ENCODE assay signal across 8 cellular contexts in genomic region chr7:108016841-108017775, GRCh38. TPM values are rescaled to one million over a fixed set of nuclear protein-coding genes. Genes with fewer than 3 reads are reported as not detected.
DNase-seq lines count a peak whose midpoint lies in the region; ATAC-seq and TF ChIP-seq lines count a peak whose summit lies in the region.

No MANE protein-coding gene starts in this region.

- no peak overlapping the region for H3K4me3 Mint-ChIP-seq in CD8-positive, alpha-beta T cell
- H3K4me3 Mint-ChIP-seq in effector memory CD8-positive, alpha-beta T cell: no peak overlapping the region

- peak; percentile 40 for TF ChIP-seq CTCF in AG04449 (IDR thresholded peaks at IDR 0.05; ENCODE audit: insufficient read depth, low read length, missing control alignments)
- TF ChIP-seq CTCF in GM12873 (IDR thresholded peaks at IDR 0.05; ENCODE audit: insufficient read depth, low read depth, low read length, missing control alignments): peak; percentile 41
- TF ChIP-seq CTCF in epithelial cell of esophagus (IDR thresholded peaks at IDR 0.05; ENCODE audit: insufficient read depth, low read depth, low read length, missing control alignments): peak; percentile 71
- no peak for TF ChIP-seq CTCF in CD8-positive, alpha-beta T cell (IDR thresholded peaks at IDR 0.05)

- no peaks in the 10 kb centered on the region for H3K27me3 ChIP-seq in CD8-positive, alpha-beta T cell (ENCODE audit: insufficient read depth, low read length)

- H3K36me3 ChIP-seq in CD8-positive, alpha-beta T cell (ENCODE audit: insufficient read depth, low read length): no peaks in the 10 kb centered on the region

- CTCF ChIA-PET in AG04449 (lab: Yijun Ruan, JAX): interaction anchor here (0.7 to 5.6 kb wide), 15 partner anchors 9 to 129 kb away, joined by 3 to 32 read pairs (median 4); partner anchors contain the start of gene LAMB1
- CTCF ChIA-PET in CD8-positive, alpha-beta T cell (lab: Charles Lee): no interaction called here

- H3K9me3 ChIP-seq in CD8-positive, alpha-beta T cell (ENCODE audit: low read length): no peaks in the 10 kb centered on the region

- ATAC-seq in sciatic nerve: peak; percentile 78
- no peak for ATAC-seq in CD8-positive, alpha-beta T cell
- no peak for ATAC-seq in effector memory CD8-positive, alpha-beta T cell (replicated peaks)

- intact Hi-C loops in sciatic nerve (cut with DNase I): no loop called here
- intact Hi-C loops in CD8-positive, alpha-beta T cell (cut with DNase I, micrococcal nuclease): no loop called here

- H3K4me1 ChIP-seq in CD8-positive, alpha-beta T cell (ENCODE audit: insufficient read depth, low read length): no peaks in the 10 kb centered on the region

- POLR2A ChIA-PET in AG04449 (lab: Yijun Ruan, JAX): interaction anchor here (1.3 to 2.4 kb wide), 2 partner anchors 22 to 62 kb away, joined by 4 to 5 read pairs; no protein-coding TSS in a partner anchor
- POLR2A ChIA-PET in CD8-positive, alpha-beta T cell (lab: Charles Lee): no interaction called here

- no peaks in the 10 kb centered on the region for H3K9me3 Mint-ChIP-seq in CD8-positive, alpha-beta T cell
- no peaks in the 10 kb centered on the region for H3K9me3 Mint-ChIP-seq in effector memory CD8-positive, alpha-beta T cell

- H3K4me3 ChIP-seq in AG04449 (ENCODE audit: low read depth, low read length) (no peak overlapping the region), epithelial cell of esophagus (ENCODE audit: low read length) (no peak overlapping the region)
- no peak overlapping the region for H3K4me3 ChIP-seq in CD8-positive, alpha-beta T cell (ENCODE audit: low read depth, low read length)

- DNase-seq in AG04449 (ENCODE audit: low read depth, low spot score) (no peak), NCI-H460 (ENCODE audit: extremely low read depth, low read depth) (peak; percentile 54), epithelial cell of esophagus (ENCODE audit: low read depth) (peak; percentile 89), sciatic nerve (ENCODE audit: low spot score) (no peak), COLO829 (ENCODE audit: low spot score) (no peak)
- no peak for DNase-seq in CD8-positive, alpha-beta T cell
- no peak for DNase-seq in effector memory CD8-positive, alpha-beta T cell

- H3K36me3 Mint-ChIP-seq in CD8-positive, alpha-beta T cell: no peaks in the 10 kb centered on the region
- no peaks in the 10 kb centered on the region for H3K36me3 Mint-ChIP-seq in effector memory CD8-positive, alpha-beta T cell (ENCODE audit: insufficient read depth)

- H3K27ac ChIP-seq in CD8-positive, alpha-beta T cell (ENCODE audit: low read depth, low read length): no peak overlapping the region

- H3K27ac Mint-ChIP-seq in CD8-positive, alpha-beta T cell: no peak overlapping the region
- H3K27ac Mint-ChIP-seq in effector memory CD8-positive, alpha-beta T cell: no peak overlapping the region

- peaks cover 4% of the 10 kb centered on the region for H3K27me3 Mint-ChIP-seq in CD8-positive, alpha-beta T cell (ENCODE audit: low read depth)
- peaks cover 33 to 53% of the 10 kb centered on the region in 2 donors for H3K27me3 Mint-ChIP-seq in effector memory CD8-positive, alpha-beta T cell

- no peaks in the 10 kb centered on the region for H3K4me1 Mint-ChIP-seq in CD8-positive, alpha-beta T cell (ENCODE audit: low read depth)
- H3K4me1 Mint-ChIP-seq in effector memory CD8-positive, alpha-beta T cell (ENCODE audit: low read depth in 2 of 2): no peaks in the 10 kb centered on the region

RNA-seq across cellular contexts. Expression of gene LAMB1, which starts 14.1 kb away (rescaled TPM):
- total RNA-seq in NCI-H460 (2014; rRNA removed; shearing (Covaris generic)): 144 and 146 TPM in 2 replicates
- polyA plus RNA-seq in NCI-H460 (2014; cell fraction: nucleus; rRNA removed): 96.9 and 160 TPM in 2 replicates
- 303 TPM for total RNA-seq in sciatic nerve
- not detected for total RNA-seq in CD8-positive, alpha-beta T cell

Comparison
In these comparisons a context has a peak if more than half of its experiments do, and no peak if none do; other contexts are left out.
1. DNase-seq: peak in NCI-H460 (single experiment) and epithelial cell of esophagus (single experiment); none in AG04449 (single experiment), sciatic nerve (single experiment), CD8-positive, alpha-beta T cell (0 of 7), COLO829 (single experiment) and effector memory CD8-positive, alpha-beta T cell (0 of 3).
2. RNA of gene LAMB1, which starts 14.1 kb away (total RNA-seq): 303 TPM in sciatic nerve (single experiment) and 144 to 146 TPM in NCI-H460; not detected in CD8-positive, alpha-beta T cell; every median in the first group is over 100 times any median in the second.